Comparison of ENCODE assay signal across 33 cellular contexts in the genomic region with DNA sequence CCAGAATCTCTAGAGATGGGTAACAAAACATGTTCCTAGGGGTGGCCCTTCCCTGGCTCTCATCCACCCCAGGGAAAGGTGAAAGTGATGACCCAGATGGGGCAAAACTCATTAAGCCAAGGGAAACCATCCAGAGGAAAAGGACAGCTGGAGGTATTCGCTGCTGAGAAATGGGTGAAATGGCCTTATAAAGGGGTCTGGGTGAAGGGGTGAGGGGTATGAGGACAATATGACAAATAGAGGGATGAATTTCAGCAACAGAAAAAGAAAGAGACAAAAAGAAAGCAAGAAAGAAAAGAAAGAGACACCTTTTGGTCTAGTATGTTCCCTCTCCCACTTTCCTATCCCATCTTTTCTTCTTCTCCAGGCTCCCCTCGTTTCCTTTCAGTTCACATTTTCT.
"Had no signal": no experiment of that assay in that cellular context is flagged by ENCODE, and none has a peak within 500 bp of the region (broad histone marks: within the 10 kb centered on the region; RNA-seq: fewer than 3 reads in every experiment).

No MANE protein-coding gene starts in this region.

- ATAC-seq: activated naive CD4-positive, alpha-beta T cell treated with anti-CD3 and anti-CD28 coated beads, Interleukin-2, amount 50 U/mL, for 72 hours; activated T-cell treated with anti-CD3 and anti-CD28 coated beads, Interleukin-2, amount 50 U/mL, for 4 hours; body of pancreas; K562; PC-3 had no signal

- H3K4me3 ChIP-seq: adrenal gland, body of pancreas, K562, Peyer's patch, SJSA1 had no signal

- H3K27me3 Mint-ChIP-seq: activated B cell treated with CpG ODN at 0.5 μM for 24 hours; activated CD4-positive, alpha-beta memory T cell treated with anti-CD3 and anti-CD28 coated beads for 36 hours had no signal

- H3K27ac Mint-ChIP-seq: activated B cell treated with CpG ODN at 0.5 μM for 24 hours; activated CD4-positive, alpha-beta memory T cell treated with anti-CD3 and anti-CD28 coated beads for 36 hours; activated naive CD4-positive, alpha-beta T cell treated with anti-CD3 and anti-CD28 coated beads for 36 hours; activated T-helper 1 cell treated with anti-CD3 and anti-CD28 coated beads, Interleukin-12 subunit alpha, Interleukin-12 subunit beta, Interleukin-2, Interleukin-4 antibody, amounts not matched to agents 30 ng/mL and 10 ng/mL and 1 ng/mL, durations not matched to agents 14 hours and 24 hours and 36 hours; T-helper 1 cell treated with Interleukin-12 subunit alpha and Interleukin-12 subunit beta and Interleukin-4 antibody, amounts not matched to agents 30 μg/mL and 1 μg/mL, for 36 hours; T-helper 2 cell treated with Interferon-gamma antibody and Interleukin-4, amounts not matched to agents 5 μg/mL and 100 μg/mL, for 36 hours had no signal

- H3K36me3 ChIP-seq: adrenal gland, Peyer's patch had no signal

- H3K4me1 ChIP-seq: Peyer's patch had no signal

- H3K27ac ChIP-seq: adrenal gland, body of pancreas, Peyer's patch, SJSA1 had no signal

- H3K9me3 ChIP-seq: adrenal gland, body of pancreas, Peyer's patch, SJSA1, SK-N-SH had no signal

- H3K27me3 ChIP-seq: adrenal gland, body of pancreas, Peyer's patch, SJSA1 had no signal

- H3K4me3 Mint-ChIP-seq: activated B cell treated with CpG ODN at 0.5 μM for 24 hours; activated CD4-positive, alpha-beta memory T cell treated with anti-CD3 and anti-CD28 coated beads for 36 hours; activated naive CD4-positive, alpha-beta T cell treated with anti-CD3 and anti-CD28 coated beads for 36 hours; activated T-cell treated with anti-CD3 and anti-CD28 coated beads, Interleukin-2, amount 50 U/mL, for 4 hours; activated T-helper 1 cell treated with anti-CD3 and anti-CD28 coated beads, Interleukin-12 subunit alpha, Interleukin-12 subunit beta, Interleukin-2, Interleukin-4 antibody, amounts not matched to agents 30 ng/mL and 10 ng/mL and 1 ng/mL, durations not matched to agents 14 hours and 24 hours and 36 hours; T-helper 1 cell treated with Interleukin-12 subunit alpha and Interleukin-12 subunit beta and Interleukin-4 antibody, amounts not matched to agents 30 μg/mL and 1 μg/mL, for 36 hours; T-helper 2 cell treated with Interferon-gamma antibody and Interleukin-4, amounts not matched to agents 5 μg/mL and 100 μg/mL, for 36 hours had no signal

- H3K9me3 Mint-ChIP-seq: activated B cell treated with CpG ODN at 0.5 μM for 24 hours; activated CD4-positive, alpha-beta memory T cell treated with anti-CD3 and anti-CD28 coated beads for 36 hours; activated naive CD4-positive, alpha-beta T cell treated with anti-CD3 and anti-CD28 coated beads for 36 hours; activated naive CD4-positive, alpha-beta T cell treated with anti-CD3 and anti-CD28 coated beads, Interleukin-2, amount 50 U/mL, for 72 hours; activated T-cell treated with anti-CD3 and anti-CD28 coated beads, Interleukin-2, amount 50 U/mL, for 4 hours; activated T-helper 1 cell treated with anti-CD3 and anti-CD28 coated beads, Interleukin-12 subunit alpha, Interleukin-12 subunit beta, Interleukin-2, Interleukin-4 antibody, amounts not matched to agents 30 ng/mL and 10 ng/mL and 1 ng/mL, durations not matched to agents 14 hours and 24 hours and 36 hours; T-helper 1 cell treated with Interleukin-12 subunit alpha and Interleukin-12 subunit beta and Interleukin-4 antibody, amounts not matched to agents 30 μg/mL and 1 μg/mL, for 36 hours; T-helper 2 cell treated with Interferon-gamma antibody and Interleukin-4, amounts not matched to agents 5 μg/mL and 100 μg/mL, for 36 hours had no signal

- DNase-seq: activated B cell treated with CpG ODN at 0.5 μM for 24 hours; activated CD4-positive, alpha-beta memory T cell treated with anti-CD3 and anti-CD28 coated beads for 36 hours; activated CD4-positive, alpha-beta T cell treated with anti-CD3 and anti-CD28 coated beads for 4 hours; activated CD4-positive, alpha-beta T cell treated with anti-CD3 and anti-CD28 coated beads, Interleukin-2, amount 50 U/mL, for 1 hour; activated CD4-positive, CD25-positive, alpha-beta regulatory T cell treated with anti-CD3 and anti-CD28 coated beads, Interleukin-2, amount 50 U/mL, for 72 hours; activated CD8-positive, alpha-beta memory T cell treated with anti-CD3 and anti-CD28 coated beads, Interleukin-2, amount 50 U/mL, for 4 hours; activated gamma-delta T cell treated with Interleukin-2 at 50 U/mL for 16 hours; activated naive CD4-positive, alpha-beta T cell treated with anti-CD3 and anti-CD28 coated beads for 36 hours; activated T-cell treated with anti-CD3 and anti-CD28 coated beads for 4 hours; activated T-cell treated with anti-CD3 and anti-CD28 coated beads, Interleukin-2, amount 50 U/mL, for 4 hours; adrenal gland; body of pancreas; caudate nucleus; NCI-H1105 treated with DMSO at 0.1 percent for 48 hours; NCI-H1436; NCI-H1694; NCI-H1930; NCI-H2081 treated with DMSO at 0.1 percent for 48 hours; NCI-H226; NCI-H524 treated with DMSO at 0.1 percent for 48 hours; NCI-H748 treated with DMSO at 0.1 percent for 48 hours; NK-92 treated with Interleukin-12 subunit alpha and Interleukin-12 subunit beta, amount 100 ng/mL, for 24 hours; PC-3; Peyer's patch; RPMI8226; SHP77 treated with DMSO at 0.1 percent for 48 hours; SK-N-SH had no signal

- H3K36me3 Mint-ChIP-seq: activated CD4-positive, alpha-beta memory T cell treated with anti-CD3 and anti-CD28 coated beads for 36 hours; activated naive CD4-positive, alpha-beta T cell treated with anti-CD3 and anti-CD28 coated beads, Interleukin-2, amount 50 U/mL, for 72 hours had no signal
